ENCODE assay signal across 16 cellular contexts in genomic region chr1:11397151-11397902, GRCh38.
"Had no signal": no experiment of that assay in that cellular context is flagged by ENCODE, and none has a peak within 500 bp of the region (broad histone marks: within the 10 kb centered on the region; RNA-seq: fewer than 3 reads in every experiment).

No MANE protein-coding gene starts in this region.

- H3K27me3 Mint-ChIP-seq: activated CD8-positive, alpha-beta T cell treated with anti-CD3 and anti-CD28 coated beads for 36 hours; activated naive CD8-positive, alpha-beta T cell had no signal

- H3K4me3 ChIP-seq: coronary artery, stomach, testis had no signal

- H3K4me3 Mint-ChIP-seq: activated B cell treated with CpG ODN at 0.5 μM for 24 hours; activated CD8-positive, alpha-beta T cell treated with anti-CD3 and anti-CD28 coated beads for 36 hours; activated naive CD8-positive, alpha-beta T cell; nephron; T-helper 1 cell treated with Interleukin-12 subunit alpha and Interleukin-12 subunit beta and Interleukin-4 antibody, amounts not matched to agents 30 μg/mL and 1 μg/mL, for 36 hours had no signal

- H3K4me1 ChIP-seq: testis had no signal

- DNase-seq: activated B cell treated with CpG ODN at 0.5 μM for 24 hours; activated CD4-positive, alpha-beta T cell treated with anti-CD3 and anti-CD28 coated beads for 48 hours; activated CD8-positive, alpha-beta T cell treated with anti-CD3 and anti-CD28 coated beads for 36 hours; activated gamma-delta T cell; activated T-cell treated with anti-CD3 and anti-CD28 coated beads, Interleukin-2, amount 50 U/mL, for 48 hours; amniotic stem cell; foreskin fibroblast; hypothalamus; left ventricle myocardium superior; mesendoderm; stomach; testis had no signal

- H3K4me1 Mint-ChIP-seq: activated B cell treated with CpG ODN at 0.5 μM for 24 hours had no signal

- H3K9me3 Mint-ChIP-seq: activated B cell treated with CpG ODN at 0.5 μM for 24 hours; activated CD8-positive, alpha-beta T cell treated with anti-CD3 and anti-CD28 coated beads for 36 hours; nephron; T-helper 1 cell treated with Interleukin-12 subunit alpha and Interleukin-12 subunit beta and Interleukin-4 antibody, amounts not matched to agents 30 μg/mL and 1 μg/mL, for 36 hours had no signal

- H3K27ac Mint-ChIP-seq: activated B cell treated with CpG ODN at 0.5 μM for 24 hours; activated CD8-positive, alpha-beta T cell treated with anti-CD3 and anti-CD28 coated beads for 36 hours; activated naive CD8-positive, alpha-beta T cell; nephron; T-helper 1 cell treated with Interleukin-12 subunit alpha and Interleukin-12 subunit beta and Interleukin-4 antibody, amounts not matched to agents 30 μg/mL and 1 μg/mL, for 36 hours had no signal

- H3K27ac ChIP-seq: coronary artery, stomach, testis had no signal

- H3K27me3 ChIP-seq: testis had no signal

- H3K36me3 Mint-ChIP-seq: activated naive CD8-positive, alpha-beta T cell had no signal

- H3K9me3 ChIP-seq: testis had no signal

- H3K36me3 ChIP-seq: stomach had no signal
